ENCODE assay signal across 25 cellular contexts in the genomic region with DNA sequence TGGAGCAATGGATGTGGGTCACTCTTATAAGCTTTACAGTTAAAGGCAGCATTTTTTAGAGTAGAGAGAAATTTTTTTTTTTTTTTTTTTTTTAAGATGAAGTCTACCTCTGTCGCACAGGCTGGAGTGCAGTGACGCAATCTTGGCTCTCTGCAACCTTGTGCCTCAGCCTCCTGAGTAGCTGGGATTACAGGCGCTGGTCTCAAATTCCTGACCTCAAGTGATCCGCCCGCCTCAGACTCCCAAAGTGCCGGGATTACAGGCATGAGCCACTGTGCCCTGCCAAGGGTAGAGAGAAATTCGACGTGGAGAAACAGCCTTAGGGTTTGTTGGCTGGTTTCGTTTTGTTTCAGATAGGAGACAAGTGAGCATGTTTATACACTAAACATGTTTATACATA.
DNase-seq lines count a peak whose midpoint lies in the region; ATAC-seq and TF ChIP-seq lines count a peak whose summit lies in the region.
"Had no signal": no experiment of that assay in that cellular context is flagged by ENCODE, and none has a peak within 500 bp of the region (broad histone marks: within the 10 kb centered on the region; RNA-seq: fewer than 3 reads in every experiment).

No MANE protein-coding gene starts in this region.

- no peaks in the 10 kb centered on the region for H3K9me2 ChIP-seq in GM23248 (ENCODE audit: insufficient read depth)
- no peaks in the 10 kb centered on the region for H3K9me2 ChIP-seq in OCI-LY7 (ENCODE audit: insufficient read depth, low read length)

- TF ChIP-seq CTCF in left ventricle myocardium inferior (IDR thresholded peaks at IDR 0.05; ENCODE audit: borderline replicate concordance) (no peak), right atrium auricular region (IDR thresholded peaks at IDR 0.05) (no peak), fibroblast of lung (conservative IDR thresholded peaks at IDR 0.05 in 1 of 2, IDR thresholded peaks at IDR 0.05 in 1 of 2; ENCODE audit: low read depth in 1 of 2, low read length in 2 of 2) (no peak), mucosa of descending colon (IDR thresholded peaks at IDR 0.05) (no peak), upper lobe of left lung (IDR thresholded peaks at IDR 0.05) (no peak), OCI-LY7 (conservative IDR thresholded peaks at IDR 0.05; ENCODE audit: low read length) (no peak)

- DNase-seq in left ventricle myocardium inferior (peak; percentile 19), right atrium auricular region (ENCODE audit: low spot score) (no peak), fibroblast of lung (ENCODE audit: low read depth in 2 of 2) (no peak), mucosa of descending colon (peak; percentile 24 to 49 (median 28)), upper lobe of left lung (peak in 1 of 2 donors; percentile 73), GM23248 (no peak), OCI-LY7 (ENCODE audit: low spot score) (no peak), NCI-H524 treated with DMSO at 0.1 percent for 48 hours (lab: John Stamatoyannopoulos, UW) (no peak)
- DNase-seq: activated CD4-positive, alpha-beta T cell treated with anti-CD3 and anti-CD28 coated beads for 36 hours; activated effector memory CD4-positive, alpha-beta T cell treated with Interleukin-2 at 50 U/mL for 16 hours; activated naive CD8-positive, alpha-beta T cell treated with anti-CD3 and anti-CD28 coated beads for 36 hours; activated T-cell treated with anti-CD3 and anti-CD28 coated beads for 4 hours; CD8-positive, alpha-beta T cell; central memory CD4-positive, alpha-beta T cell; DMS 273 treated with DMSO at 0.1 percent for 48 hours; esophagus squamous epithelium; H7; kidney glomerular epithelial cell; mesendoderm; MM.1S; NCI-H345; stimulated activated CD4-positive, alpha-beta T cell treated with anti-CD3 and anti-CD28 coated beads, Interleukin-2, amount 100 ng/mL, for 24 hours had no signal

- H3K36me3 ChIP-seq in left ventricle myocardium inferior (no peaks in the 10 kb centered on the region), right atrium auricular region (no peaks in the 10 kb centered on the region), fibroblast of lung (ENCODE audit: control insufficient read depth, insufficient read depth, low read length) (no peaks in the 10 kb centered on the region), mucosa of descending colon (ENCODE audit: low read depth) (no peaks in the 10 kb centered on the region), upper lobe of left lung (no peaks in the 10 kb centered on the region), GM23248 (ENCODE audit: low read depth) (no peaks in the 10 kb centered on the region), OCI-LY7 (ENCODE audit: insufficient read depth, low read length) (no peaks in the 10 kb centered on the region)
- H3K36me3 ChIP-seq: esophagus squamous epithelium, tibial nerve had no signal

- H3K27ac ChIP-seq in left ventricle myocardium inferior (replicated peaks) = no peak overlapping the region
- no peak overlapping the region for H3K27ac ChIP-seq in right atrium auricular region
- H3K27ac ChIP-seq in fibroblast of lung (ENCODE audit: insufficient read depth, low read length) = no peak overlapping the region
- no peak overlapping the region for H3K27ac ChIP-seq in upper lobe of left lung
- H3K27ac ChIP-seq in GM23248 = no peak overlapping the region
- no peak overlapping the region for H3K27ac ChIP-seq in OCI-LY7 (ENCODE audit: low read depth, low read length, poor library complexity, severe bottlenecking)
- H3K27ac ChIP-seq: A549, tibial nerve had no signal

- H3K4me3 ChIP-seq in left ventricle myocardium inferior = no peak overlapping the region
- no peak overlapping the region for H3K4me3 ChIP-seq in right atrium auricular region
- no peak overlapping the region for H3K4me3 ChIP-seq in fibroblast of lung (replicated peaks in 1 of 4; ENCODE audit: control extremely low read depth in 1 of 4, insufficient read depth in 1 of 4, low read depth in 3 of 4, low read length in 4 of 4)
- no peak overlapping the region for H3K4me3 ChIP-seq in mucosa of descending colon
- H3K4me3 ChIP-seq in upper lobe of left lung = no peak overlapping the region
- no peak overlapping the region for H3K4me3 ChIP-seq in GM23248
- no peak overlapping the region for H3K4me3 ChIP-seq in OCI-LY7 (ENCODE audit: low read depth, low read length, poor library complexity, severe bottlenecking)
- H3K4me3 ChIP-seq: A549, esophagus squamous epithelium, smooth muscle cell, tibial nerve had no signal

- H3K4me1 ChIP-seq in left ventricle myocardium inferior = no peaks in the 10 kb centered on the region
- H3K4me1 ChIP-seq in right atrium auricular region = no peaks in the 10 kb centered on the region
- H3K4me1 ChIP-seq in fibroblast of lung (ENCODE audit: control insufficient read depth, extremely low read depth, insufficient read depth, low read length) = no peaks in the 10 kb centered on the region
- no peaks in the 10 kb centered on the region for H3K4me1 ChIP-seq in mucosa of descending colon (ENCODE audit: low read depth)
- H3K4me1 ChIP-seq in upper lobe of left lung = no peaks in the 10 kb centered on the region
- peaks cover 11% of the 10 kb centered on the region for H3K4me1 ChIP-seq in GM23248 (ENCODE audit: insufficient read depth)
- H3K4me1 ChIP-seq in OCI-LY7 (ENCODE audit: insufficient read depth, low read length, poor library complexity, severe bottlenecking) = no peaks in the 10 kb centered on the region
- H3K4me1 ChIP-seq: A549 had no signal

- H3K9ac ChIP-seq in fibroblast of lung (ENCODE audit: insufficient read depth, low read length) = no peak overlapping the region
- no peak overlapping the region for H3K9ac ChIP-seq in GM23248

- WGBS in upper lobe of left lung, 2 donors = 47 to 61% methylated on average over 9 of the region's 9 CpGs
- WGBS in GM23248 (ENCODE audit: low coverage in 1 of 2, low lambda C conversion rate in 2 of 2, missing lambda C conversion rate in 2 of 2), 2 experiments = 94 to 97% methylated on average over 9 of the region's 9 CpGs

- H2AFZ ChIP-seq in fibroblast of lung (ENCODE audit: low read length) = no peak overlapping the region
- no peak overlapping the region for H2AFZ ChIP-seq in GM23248
- H2AFZ ChIP-seq in OCI-LY7 (ENCODE audit: low read length) = no peak overlapping the region

- H4K20me1 ChIP-seq in fibroblast of lung (ENCODE audit: control insufficient read depth, extremely low read depth, insufficient read depth, low read length) (no peaks in the 10 kb centered on the region), GM23248 (ENCODE audit: insufficient read depth) (no peaks in the 10 kb centered on the region), OCI-LY7 (ENCODE audit: insufficient read depth, low read length) (no peaks in the 10 kb centered on the region)

- intact Hi-C loops in left ventricle myocardium inferior (cut with micrococcal nuclease) = loop anchor here (10.0 kb wide), 1 partner anchor 706 kb away; no protein-coding TSS in a partner anchor
- intact Hi-C loops in mucosa of descending colon (cut with DNase I, micrococcal nuclease) = no loop called here
- intact Hi-C loops in OCI-LY7 (cut with micrococcal nuclease; ENCODE audit: unreplicated experiment) = no loop called here

- TF ChIP-seq EP300 in upper lobe of left lung (IDR thresholded peaks at IDR 0.05) = no peak

- 0 out of 2 replicates have a peak, but pooled peaks cover 9% of the 10 kb centered on the region for H3F3A ChIP-seq in GM23248 (ENCODE audit: insufficient read depth)

- ATAC-seq in mucosa of descending colon (no peak), upper lobe of left lung (ENCODE audit: low FRiP score in 2 of 2) (peak; percentile 30 to 45)
- ATAC-seq: A549; activated CD4-positive, alpha-beta T cell treated with anti-CD3 and anti-CD28 coated beads for 36 hours; CD8-positive, alpha-beta T cell had no signal

- CTCF ChIA-PET in OCI-LY7 (lab: Charles Lee; ENCODE audit: unreplicated experiment) = no interaction called here

- H3K27me3 ChIP-seq in left ventricle myocardium inferior (ENCODE audit: low read depth) (no peaks in the 10 kb centered on the region), right atrium auricular region (no peaks in the 10 kb centered on the region), fibroblast of lung (ENCODE audit: control insufficient read depth, insufficient read depth, low read length) (no peaks in the 10 kb centered on the region), upper lobe of left lung (no peaks in the 10 kb centered on the region), GM23248 (replicated peaks; ENCODE audit: insufficient read depth) (no peaks in the 10 kb centered on the region)
- H3K27me3 ChIP-seq: esophagus squamous epithelium, tibial nerve had no signal

- H3K9me3 ChIP-seq in left ventricle myocardium inferior (replicated peaks) (peaks cover 4% of the 10 kb centered on the region), right atrium auricular region (peaks cover 0 to 6% of the 10 kb centered on the region in 2 donors), fibroblast of lung (ENCODE audit: control insufficient read depth, insufficient read depth, low read depth, low read length) (no peaks in the 10 kb centered on the region), mucosa of descending colon (no peaks in the 10 kb centered on the region), upper lobe of left lung (no peaks in the 10 kb centered on the region), GM23248 (ENCODE audit: low read depth) (no peaks in the 10 kb centered on the region), OCI-LY7 (ENCODE audit: low read length) (no peaks in the 10 kb centered on the region)
- H3K9me3 ChIP-seq: A549, esophagus squamous epithelium had no signal

- in situ Hi-C loops in GM23248 (cut with MboI) = no loop called here

- POLR2A ChIA-PET in OCI-LY7 (lab: Charles Lee) = interaction anchor here (1.2 kb wide), 1 partner anchor 54 kb away, joined by 3 read pairs; no protein-coding TSS in a partner anchor

- no peak for TF ChIP-seq POLR2A in upper lobe of left lung (IDR thresholded peaks at IDR 0.05)

- BruUV-seq in OCI-LY7 (replicated peaks; lab: Mats Ljungman, UMichigan) = no TSS peak

- H3K79me2 ChIP-seq in fibroblast of lung (ENCODE audit: control insufficient read depth, insufficient read depth, low read length) (no peaks in the 10 kb centered on the region), GM23248 (ENCODE audit: insufficient read depth) (no peaks in the 10 kb centered on the region), OCI-LY7 (ENCODE audit: insufficient read depth, low read depth, low read length) (no peaks in the 10 kb centered on the region)

- peak overlapping the region; percentile 51 for H3K4me2 ChIP-seq in fibroblast of lung (ENCODE audit: extremely low read depth, insufficient read depth, low read length)
- H3K4me2 ChIP-seq in GM23248 (ENCODE audit: unreplicated experiment) = no peak overlapping the region
- no peak overlapping the region for H3K4me2 ChIP-seq in OCI-LY7 (ENCODE audit: low read length)
- H3K4me2 ChIP-seq: A549, smooth muscle cell had no signal

Comparison
In these comparisons a context has a peak if more than half of its experiments do, and no peak if none do; other contexts are left out.
1. DNase-seq: peak in left ventricle myocardium inferior (single experiment) and mucosa of descending colon (3 of 3); none in right atrium auricular region (single experiment), fibroblast of lung (0 of 2), GM23248 (single experiment), OCI-LY7 (single experiment) and NCI-H524 treated with DMSO at 0.1 percent for 48 hours (single experiment).